11 cellular contexts compared by ENCODE assay signal in the genomic region with DNA sequence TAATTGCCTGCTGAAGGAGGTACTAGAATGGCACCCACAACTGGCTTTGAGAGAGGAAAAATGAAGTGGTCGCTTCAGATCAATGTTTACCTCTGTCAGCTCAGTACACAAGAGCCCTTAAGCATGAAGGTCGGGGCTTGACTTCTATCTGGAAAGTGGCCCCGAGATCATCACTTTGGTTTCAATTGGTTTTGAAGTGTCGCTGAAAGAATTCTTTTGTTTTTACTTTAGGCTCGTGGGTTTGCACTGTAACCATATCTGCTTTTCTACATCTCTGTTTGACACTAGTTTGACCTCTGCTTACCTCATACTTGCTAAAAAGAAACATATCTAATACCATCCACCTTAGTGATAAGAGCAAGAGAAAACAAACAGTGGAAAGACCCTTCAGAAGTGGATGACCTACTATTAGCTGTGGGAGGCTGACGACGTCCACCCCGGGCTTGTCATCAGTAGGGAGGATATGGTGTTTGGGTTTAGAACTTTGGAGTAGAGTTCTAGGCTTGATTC.
DNase-seq lines count a peak whose midpoint lies in the region; ATAC-seq and TF ChIP-seq lines count a peak whose summit lies in the region.
"Had no signal": no experiment of that assay in that cellular context is flagged by ENCODE, and none has a peak within 500 bp of the region (broad histone marks: within the 10 kb centered on the region; RNA-seq: fewer than 3 reads in every experiment).

No MANE protein-coding gene starts in this region.

- peaks cover 22% of the 10 kb centered on the region for H3K4me1 ChIP-seq in KMS-11 (ENCODE audit: low read depth, poor library complexity, severe bottlenecking)
- H3K4me1 ChIP-seq in adrenal gland (replicated peaks in 1 of 2), result no peaks in the 10 kb centered on the region
- H3K4me1 ChIP-seq: right atrium auricular region had no signal

- H3K27ac ChIP-seq in KMS-11, result no peak overlapping the region; the same call in 1 of the 2 replicates
- no peak overlapping the region for H3K27ac ChIP-seq in adrenal gland
- H3K27ac ChIP-seq: brain microvascular endothelial cell, right atrium auricular region had no signal

- no peaks in the 10 kb centered on the region for H3K36me3 Mint-ChIP-seq in activated naive CD8-positive, alpha-beta T cell treated with anti-CD3 and anti-CD28 coated beads, Interleukin-2, amount 50 U/mL, for 24 hours (ENCODE audit: low read depth)

- ATAC-seq in GM19035 (IDR thresholded peaks at IDR 0.05; ENCODE audit: unreplicated experiment), result peak; percentile 61
- ATAC-seq in activated naive CD8-positive, alpha-beta T cell treated with anti-CD3 and anti-CD28 coated beads, Interleukin-2, amount 50 U/mL, for 24 hours, result peak; percentile 92

- WGBS in adrenal gland, 4 donors, result 52 to 63% (median 57%) methylated on average over 8 of the region's 8 CpGs

- H3K79me2 ChIP-seq in KMS-11 (ENCODE audit: insufficient read depth, low read depth), result no peaks in the 10 kb centered on the region

- peak; percentile 57 for DNase-seq in Daoy (ENCODE audit: low read depth)
- peak; percentile 19 for DNase-seq in activated naive CD8-positive, alpha-beta T cell treated with anti-CD3 and anti-CD28 coated beads, Interleukin-2, amount 50 U/mL, for 24 hours
- no peak for DNase-seq in adrenal gland
- DNase-seq in foreskin melanocyte, result no peak
- DNase-seq in DMS79 treated with DMSO at 0.1 percent for 48 hours (lab: John Stamatoyannopoulos, UW), result no peak
- DNase-seq in NOMO-1 (lab: John Stamatoyannopoulos, UW; ENCODE audit: unreplicated experiment in 2 of 2), result no peak
- DNase-seq: brain microvascular endothelial cell, NCI-H526 had no signal

- peak overlapping the region; percentile 86 for H3K27ac Mint-ChIP-seq in activated naive CD8-positive, alpha-beta T cell treated with anti-CD3 and anti-CD28 coated beads, Interleukin-2, amount 50 U/mL, for 24 hours

- H3K4me3 ChIP-seq in KMS-11 (IDR thresholded peaks at IDR 0.05; ENCODE audit: insufficient read depth, low read depth, low read length) (no peak overlapping the region), adrenal gland (no peak overlapping the region)
- H3K4me3 ChIP-seq: right atrium auricular region had no signal

- intact Hi-C loops in adrenal gland (cut with DNase I), result no loop called here

- H4K20me1 ChIP-seq in KMS-11 (ENCODE audit: insufficient read depth), result no peaks in the 10 kb centered on the region

- no peak overlapping the region for H3K9ac ChIP-seq in KMS-11

- H3K4me2 ChIP-seq in KMS-11, result peak overlapping the region; percentile 26; the same call in 1 of the 2 replicates

- peaks cover 25% of the 10 kb centered on the region for H3K4me1 Mint-ChIP-seq in activated naive CD8-positive, alpha-beta T cell treated with anti-CD3 and anti-CD28 coated beads, Interleukin-2, amount 50 U/mL, for 24 hours

- no peaks in the 10 kb centered on the region for H3K9me3 ChIP-seq in adrenal gland (replicated peaks in 1 of 3)
- H3K9me3 ChIP-seq: right atrium auricular region had no signal

- no peaks in the 10 kb centered on the region for H3K27me3 Mint-ChIP-seq in activated naive CD8-positive, alpha-beta T cell treated with anti-CD3 and anti-CD28 coated beads, Interleukin-2, amount 50 U/mL, for 24 hours

- TF ChIP-seq CTCF in KMS-11 (conservative IDR thresholded peaks at IDR 0.05; ENCODE audit: low read depth, low read length) (no peak), adrenal gland (IDR thresholded peaks at IDR 0.05) (no peak)

- H3K4me3 Mint-ChIP-seq in activated naive CD8-positive, alpha-beta T cell treated with anti-CD3 and anti-CD28 coated beads, Interleukin-2, amount 50 U/mL, for 24 hours, result peak overlapping the region; percentile 10

- no peak for TF ChIP-seq POLR2A in adrenal gland (IDR thresholded peaks at IDR 0.05)

- H2AFZ ChIP-seq in KMS-11 (ENCODE audit: low read depth), result peak overlapping the region; percentile 15; the same call in 1 of the 2 replicates

- H3K36me3 ChIP-seq in KMS-11 (ENCODE audit: insufficient read depth), result no peaks in the 10 kb centered on the region
- no peaks in the 10 kb centered on the region for H3K36me3 ChIP-seq in adrenal gland (replicated peaks in 1 of 2)
- H3K36me3 ChIP-seq: brain microvascular endothelial cell, right atrium auricular region had no signal

- no peaks in the 10 kb centered on the region for H3K9me3 Mint-ChIP-seq in activated naive CD8-positive, alpha-beta T cell treated with anti-CD3 and anti-CD28 coated beads, Interleukin-2, amount 50 U/mL, for 24 hours

- H3K27me3 ChIP-seq in KMS-11 (ENCODE audit: insufficient read depth, low read depth) (no peaks in the 10 kb centered on the region), adrenal gland (no peaks in the 10 kb centered on the region)
- H3K27me3 ChIP-seq: brain microvascular endothelial cell, right atrium auricular region had no signal

Comparison
In these comparisons a context has a peak if more than half of its experiments do, and no peak if none do; other contexts are left out.
1. DNase-seq: peak in Daoy (single experiment) and activated naive CD8-positive, alpha-beta T cell treated with anti-CD3 and anti-CD28 coated beads, Interleukin-2, amount 50 U/mL, for 24 hours (single experiment); none in adrenal gland (0 of 7), foreskin melanocyte (single experiment), DMS79 treated with DMSO at 0.1 percent for 48 hours (single experiment) and NOMO-1 (0 of 2).